ENCODE assay signal across 20 cellular contexts in the genomic region with DNA sequence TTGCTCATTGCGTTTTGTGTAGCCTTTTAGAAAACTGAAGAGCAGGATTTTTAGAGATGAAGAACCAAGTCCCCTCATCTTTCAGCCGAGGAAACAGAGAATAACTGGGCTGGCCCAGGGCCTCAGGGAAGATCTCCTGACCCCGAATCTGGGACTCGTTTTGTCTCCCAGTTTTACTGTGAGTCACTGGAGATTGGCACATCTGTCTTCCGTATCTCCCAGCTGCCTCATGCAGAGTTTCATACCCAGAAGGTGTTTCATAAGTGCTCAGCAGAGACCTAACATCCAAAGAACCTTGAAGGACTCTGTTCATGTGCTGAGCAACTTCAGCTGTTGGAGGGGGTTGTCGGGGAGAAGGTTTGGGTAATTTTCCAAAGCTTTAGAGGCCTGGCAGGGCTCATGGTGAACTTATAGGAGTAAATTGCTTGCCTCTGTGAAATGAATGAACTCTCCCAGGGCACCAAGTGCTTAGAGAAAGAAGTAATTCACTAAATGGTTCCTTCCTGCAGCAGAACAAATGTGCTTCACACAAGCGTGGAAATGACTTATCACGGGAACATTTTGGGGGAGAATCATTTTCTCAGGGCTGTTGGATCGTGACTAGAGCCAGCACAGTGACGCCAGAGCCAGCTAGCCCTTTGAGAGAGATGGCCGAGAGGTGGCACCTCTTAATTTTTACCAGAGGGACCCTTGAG.
DNase-seq lines count a peak whose midpoint lies in the region; ATAC-seq, FAIRE-seq and TF ChIP-seq lines count a peak whose summit lies in the region.
"Had no signal": no experiment of that assay in that cellular context is flagged by ENCODE, and none has a peak within 500 bp of the region (broad histone marks: within the 10 kb centered on the region; RNA-seq: fewer than 3 reads in every experiment).

No MANE protein-coding gene starts in this region.

- TF ChIP-seq CTCF in IMR-90 (conservative IDR thresholded peaks at IDR 0.05; ENCODE audit: low read depth, low read length) (no peak), foreskin fibroblast (IDR thresholded peaks at IDR 0.05; ENCODE audit: low read depth, low read length) (no peak), glutamatergic neuron (IDR thresholded peaks at IDR 0.05; ENCODE audit: partially characterized antibody, unreplicated experiment) (no peak)

- H3K4me1 Mint-ChIP-seq in glutamatergic neuron (ENCODE audit: low read depth, unreplicated experiment): peaks cover 4% of the 10 kb centered on the region
- H3K4me1 Mint-ChIP-seq: central memory CD8-positive, alpha-beta T cell had no signal

- CTCF ChIA-PET in IMR-90 (lab: Yijun Ruan, JAX): interaction anchor here (0.5 kb wide), 1 partner anchor 55 kb away, joined by 3 read pairs; no protein-coding TSS in a partner anchor

- peaks cover 68% of the 10 kb centered on the region for H3K27me3 ChIP-seq in IMR-90 (ENCODE audit: control insufficient read depth, insufficient read depth, low read length)
- peaks cover 28% of the 10 kb centered on the region for H3K27me3 ChIP-seq in adipocyte (replicated peaks; ENCODE audit: control insufficient read depth, insufficient read depth, low read length)
- H3K27me3 ChIP-seq: BLaER1 treated with 17β-estradiol and CSF1 and Interleukin-3, amounts not matched to agents 10 nM and 100 nM; thyroid gland had no signal

- H3K79me1 ChIP-seq in IMR-90 (ENCODE audit: low read depth in 1 of 2, low read length in 2 of 2): no peaks in the 10 kb centered on the region

- in situ Hi-C loops in IMR-90 (cut with MboI; ENCODE audit: low sequenced_read_pairs): no loop called here

- no peaks in the 10 kb centered on the region for H3K36me3 ChIP-seq in IMR-90 (ENCODE audit: control insufficient read depth, insufficient read depth, low read length)
- no peaks in the 10 kb centered on the region for H3K36me3 ChIP-seq in adipocyte (ENCODE audit: control insufficient read depth, insufficient read depth, low read length, severe bottlenecking)
- H3K36me3 ChIP-seq: BLaER1 treated with 17β-estradiol and CSF1 and Interleukin-3, amounts not matched to agents 10 nM and 100 nM; thyroid gland had no signal

- no peaks in the 10 kb centered on the region for H3K9me3 ChIP-seq in IMR-90 (ENCODE audit: control insufficient read depth, insufficient read depth, low read length)
- H3K9me3 ChIP-seq in adipocyte (ENCODE audit: control insufficient read depth, low read length): no peaks in the 10 kb centered on the region
- H3K9me3 ChIP-seq: BLaER1 treated with 17β-estradiol and CSF1 and Interleukin-3, amounts not matched to agents 10 nM and 100 nM; thyroid gland had no signal

- H3K4me1 ChIP-seq in IMR-90 (ENCODE audit: control insufficient read depth, insufficient read depth, low read length): no peaks in the 10 kb centered on the region
- H3K4me1 ChIP-seq in adipocyte (ENCODE audit: control insufficient read depth, insufficient read depth, low read length): peaks cover 18% of the 10 kb centered on the region
- H3K4me1 ChIP-seq: thyroid gland had no signal

- H3K4me2 ChIP-seq in IMR-90 (ENCODE audit: low read depth, low read length): no peak overlapping the region
- H3K4me2 ChIP-seq: BLaER1 treated with 17β-estradiol and CSF1 and Interleukin-3, amounts not matched to agents 10 nM and 100 nM had no signal

- H3K4me3 ChIP-seq in IMR-90 (ENCODE audit: insufficient read depth, low read depth, low read length) (no peak overlapping the region), adipocyte (ENCODE audit: low read length) (no peak overlapping the region), foreskin fibroblast (ENCODE audit: low read depth in 1 of 2, low read length in 2 of 2) (no peak overlapping the region)
- H3K4me3 ChIP-seq: BLaER1 treated with 17β-estradiol and CSF1 and Interleukin-3, amounts not matched to agents 10 nM and 100 nM; lung; thyroid gland had no signal

- WGBS in IMR-90 (ENCODE audit: extremely low coverage in 2 of 2, insufficient read length in 1 of 2), 2 experiments: 18% methylated on average over 2 of the region's 11 CpGs; no CpG with 5 or more reads in 1 of the 2 experiments

- no peak overlapping the region for H2AK9ac ChIP-seq in IMR-90 (replicated peaks; ENCODE audit: low read depth, low read length, poor library complexity)

- H3K27ac Mint-ChIP-seq in glutamatergic neuron (ENCODE audit: unreplicated experiment): no peak overlapping the region
- H3K27ac Mint-ChIP-seq: activated CD8-positive, alpha-beta T cell treated with anti-CD3 and anti-CD28 coated beads for 36 hours; activated naive CD8-positive, alpha-beta T cell treated with anti-CD3 and anti-CD28 coated beads, Interleukin-2, amount 50 U/mL, for 24 hours; naive thymus-derived CD8-positive, alpha-beta T cell had no signal

- peak; percentile 66 for DNase-seq in AG20443 (ENCODE audit: low spot score)
- DNase-seq in IMR-90: peak; percentile 6
- peak; percentile 66 for DNase-seq in adipocyte (ENCODE audit: low read depth)
- DNase-seq in foreskin fibroblast: peak; percentile 51 to 73
- DNase-seq in CD1c-positive myeloid dendritic cell (ENCODE audit: extremely low spot score): no peak
- no peak for DNase-seq in glutamatergic neuron
- no peak for DNase-seq in NCI-H187 (lab: John Stamatoyannopoulos, UW)
- no peak for DNase-seq in GM12891 (ENCODE audit: insufficient read length, low spot score)
- DNase-seq: activated CD8-positive, alpha-beta T cell treated with anti-CD3 and anti-CD28 coated beads for 36 hours; activated naive CD8-positive, alpha-beta T cell treated with anti-CD3 and anti-CD28 coated beads, Interleukin-2, amount 50 U/mL, for 24 hours; immature natural killer cell; naive thymus-derived CD8-positive, alpha-beta T cell; NCI-H2029; NCI-H510A treated with DMSO at 0.1 percent for 48 hours; PC-3; thyroid gland had no signal

- no peak overlapping the region for H3K14ac ChIP-seq in IMR-90 (replicated peaks; ENCODE audit: low read depth, low read length)

- no peak overlapping the region for H3K23ac ChIP-seq in IMR-90 (ENCODE audit: low read depth, low read length)

- H3K56ac ChIP-seq in IMR-90 (ENCODE audit: extremely low read depth, insufficient read depth, low read length): no peak overlapping the region

- no peaks in the 10 kb centered on the region; the same call in 1 of the 2 replicates for H3K9me1 ChIP-seq in IMR-90 (ENCODE audit: insufficient read depth, low read length)

- H2BK120ac ChIP-seq in IMR-90 (ENCODE audit: low read depth, low read length): no peak overlapping the region

- H3K9me3 Mint-ChIP-seq in glutamatergic neuron (ENCODE audit: unreplicated experiment): peaks cover 3% of the 10 kb centered on the region
- H3K9me3 Mint-ChIP-seq: activated CD8-positive, alpha-beta T cell treated with anti-CD3 and anti-CD28 coated beads for 36 hours; activated naive CD8-positive, alpha-beta T cell treated with anti-CD3 and anti-CD28 coated beads, Interleukin-2, amount 50 U/mL, for 24 hours; central memory CD8-positive, alpha-beta T cell; immature natural killer cell; naive thymus-derived CD8-positive, alpha-beta T cell had no signal

- H4K91ac ChIP-seq in IMR-90 (ENCODE audit: insufficient read depth, low read depth, low read length): no peak overlapping the region

- dilution Hi-C loops in IMR-90 (cut with HindIII; ENCODE audit: low sequenced_read_pairs, unreplicated experiment): no loop called here

- no peak overlapping the region for H4K8ac ChIP-seq in IMR-90 (ENCODE audit: low read depth in 2 of 2, low read length in 2 of 2)

- no peak for ATAC-seq in IMR-90 (ENCODE audit: low read depth)
- ATAC-seq: activated CD8-positive, alpha-beta T cell treated with anti-CD3 and anti-CD28 coated beads for 36 hours; activated naive CD8-positive, alpha-beta T cell treated with anti-CD3 and anti-CD28 coated beads, Interleukin-2, amount 50 U/mL, for 24 hours; naive thymus-derived CD8-positive, alpha-beta T cell; PC-3 had no signal

- intact Hi-C loops in IMR-90 (cut with micrococcal nuclease): no loop called here

- no peak for TF ChIP-seq POLR2A in IMR-90 (IDR thresholded peaks at IDR 0.05; ENCODE audit: low read depth, low read length)
- no peak for TF ChIP-seq POLR2A in GM12891 (IDR thresholded peaks at IDR 0.05; ENCODE audit: low read depth, low read length)

- POLR2A ChIA-PET in IMR-90 (lab: Charles Lee; ENCODE audit: unreplicated experiment): no interaction called here

- TF ChIP-seq RAD21 in IMR-90 (IDR thresholded peaks at IDR 0.05; ENCODE audit: low read length): no peak

- H3K4me3 Mint-ChIP-seq in glutamatergic neuron (ENCODE audit: unreplicated experiment): no peak overlapping the region
- H3K4me3 Mint-ChIP-seq: activated CD8-positive, alpha-beta T cell treated with anti-CD3 and anti-CD28 coated beads for 36 hours; activated naive CD8-positive, alpha-beta T cell treated with anti-CD3 and anti-CD28 coated beads, Interleukin-2, amount 50 U/mL, for 24 hours; central memory CD8-positive, alpha-beta T cell; immature natural killer cell; naive thymus-derived CD8-positive, alpha-beta T cell had no signal

- H3K9ac ChIP-seq in IMR-90 (ENCODE audit: low read depth, low read length) (no peak overlapping the region), adipocyte (ENCODE audit: low read length) (no peak overlapping the region)
- H3K9ac ChIP-seq: BLaER1 treated with 17β-estradiol and CSF1 and Interleukin-3, amounts not matched to agents 10 nM and 100 nM had no signal

- H2BK20ac ChIP-seq in IMR-90 (ENCODE audit: low read depth, low read length): no peak overlapping the region

- no peak overlapping the region for H2AFZ ChIP-seq in IMR-90 (replicated peaks; ENCODE audit: low read length, poor library complexity)

- no peak overlapping the region for H2BK5ac ChIP-seq in IMR-90 (ENCODE audit: low read depth, low read length, poor library complexity, severe bottlenecking)

- H2BK15ac ChIP-seq in IMR-90 (ENCODE audit: low read depth, low read length): no peak overlapping the region

- no peak overlapping the region for H3K27ac ChIP-seq in IMR-90 (ENCODE audit: insufficient read depth, low read length)
- H3K27ac ChIP-seq: BLaER1 treated with 17β-estradiol and CSF1 and Interleukin-3, amounts not matched to agents 10 nM and 100 nM; thyroid gland; VCaP had no signal

- no peak overlapping the region for H4K5ac ChIP-seq in IMR-90 (ENCODE audit: low read depth, low read length)

- peaks cover 5% of the 10 kb centered on the region for H3K27me3 Mint-ChIP-seq in glutamatergic neuron (ENCODE audit: unreplicated experiment)

- FAIRE-seq in GM12891 (lab: Jason Lieb, UNC): no peak

- no peak overlapping the region for H3K4ac ChIP-seq in IMR-90 (ENCODE audit: low read depth, low read length)

- peaks cover 20% of the 10 kb centered on the region for H3K36me3 Mint-ChIP-seq in glutamatergic neuron (ENCODE audit: unreplicated experiment)
- H3K36me3 Mint-ChIP-seq: naive thymus-derived CD8-positive, alpha-beta T cell had no signal

- no TSS peak for BruUV-seq in IMR-90 (replicated peaks; lab: Mats Ljungman, UMichigan)

- H2AK5ac ChIP-seq in IMR-90 (ENCODE audit: low read depth, low read length): no peak overlapping the region

- no peaks in the 10 kb centered on the region for H4K20me1 ChIP-seq in IMR-90 (ENCODE audit: insufficient read depth, low read length)
- H4K20me1 ChIP-seq: BLaER1 treated with 17β-estradiol and CSF1 and Interleukin-3, amounts not matched to agents 10 nM and 100 nM had no signal

- no peak overlapping the region for H3K18ac ChIP-seq in IMR-90 (ENCODE audit: low read depth, low read length)

TF ChIP-seq in GM12891, 5 proteins besides CTCF, POLR2A, EP300 and RAD21 (continues in another document):
- no peak for TF ChIP-seq SPI1 (IDR thresholded peaks at IDR 0.05; ENCODE audit: low read depth, low read length)
- TF ChIP-seq POU2F2 (IDR thresholded peaks at IDR 0.05; ENCODE audit: low read depth, low read length): no peak

Comparison
In these comparisons a context has a peak if more than half of its experiments do, and no peak if none do; other contexts are left out.
1. DNase-seq: peak in AG20443 (single experiment), IMR-90 (single experiment), adipocyte (single experiment) and foreskin fibroblast (2 of 2); none in CD1c-positive myeloid dendritic cell (single experiment), glutamatergic neuron (single experiment), NCI-H187 (0 of 2) and GM12891 (single experiment).